In the genomic region with DNA sequence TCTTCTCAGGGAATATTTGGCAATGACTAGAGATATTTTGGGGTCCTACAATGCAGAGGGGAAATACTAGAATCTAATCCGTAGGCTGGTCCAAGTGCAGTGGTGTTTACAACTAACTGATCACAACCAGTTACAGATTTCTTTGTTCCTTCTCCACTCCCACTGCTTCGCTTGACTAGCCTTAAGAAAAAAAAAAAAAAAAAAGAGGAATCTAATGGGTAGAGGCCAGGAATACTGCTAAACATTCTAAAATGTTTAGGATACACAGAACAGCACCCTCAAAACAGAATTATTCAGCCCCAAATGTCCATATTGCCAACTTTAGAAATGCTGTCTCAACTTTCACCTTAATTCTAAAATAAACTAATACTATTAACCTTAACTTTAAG, we compare ENCODE assay signal across 13 cellular contexts. TPM values are rescaled to one million over a fixed set of nuclear protein-coding genes. Genes with fewer than 3 reads are reported as not detected.
A peak's percentile ranks its signal among the peaks of the same experiment; 100 is the strongest.
DNase-seq lines count a peak whose midpoint lies in the region; ATAC-seq and TF ChIP-seq lines count a peak whose summit lies in the region.
"Had no signal": no experiment of that assay in that cellular context is flagged by ENCODE, and none has a peak within 500 bp of the region (broad histone marks: within the 10 kb centered on the region; RNA-seq: fewer than 3 reads in every experiment).

No MANE protein-coding gene starts in this region.

- no peaks in the 10 kb centered on the region for H3K9me3 ChIP-seq in HCT116 (ENCODE audit: control insufficient read depth in 1 of 2, insufficient read depth in 1 of 2, low read depth in 1 of 2, low read length in 2 of 2)
- H3K9me3 ChIP-seq in thyroid gland: no peaks in the 10 kb centered on the region

- H3K27ac ChIP-seq in HCT116 (ENCODE audit: low read depth, low read length): no peak overlapping the region
- no peak overlapping the region for H3K27ac ChIP-seq in thyroid gland
- H3K27ac ChIP-seq: GM23248 had no signal

- no TSS peak for BruUV-seq in HCT116 (replicated peaks; lab: Mats Ljungman, UMichigan)

- no peak for ATAC-seq in HCT116
- ATAC-seq: PC-3 had no signal

- WGBS in thyroid gland, 2 donors: 31 to 43% methylated on average over 2 of the region's 2 CpGs

- peak overlapping the region; percentile 66 for H3K27ac Mint-ChIP-seq in activated CD4-positive, alpha-beta T cell treated with anti-CD3 and anti-CD28 coated beads, Interleukin-2, amount 10 ng/mL, durations not matched to agents 24 days and 14 days
- peak overlapping the region; percentile 60 for H3K27ac Mint-ChIP-seq in activated T-helper 2 cell treated with anti-CD3 and anti-CD28 coated beads, Interferon-gamma antibody, Interleukin-2, Interleukin-4, amounts not matched to agents 10 μg/mL and 5 μg/mL and 100 μg/mL, durations not matched to agents 14 hours and 24 hours and 36 hours
- H3K27ac Mint-ChIP-seq in nephron: peak overlapping the region; percentile 13 to 64 (median 58)

- H3K36me3 ChIP-seq in HCT116 (ENCODE audit: control insufficient read depth in 1 of 2, insufficient read depth in 2 of 2, low read length in 2 of 2) (no peaks in the 10 kb centered on the region), thyroid gland (no peaks in the 10 kb centered on the region)

- no peak for TF ChIP-seq RAD21 in HCT116 (IDR thresholded peaks at IDR 0.05; ENCODE audit: low read depth)

- DNase-seq in activated CD4-positive, alpha-beta T cell treated with anti-CD3 and anti-CD28 coated beads, Interleukin-2, amount 10 ng/mL, durations not matched to agents 24 days and 14 days: no peak
- DNase-seq in activated CD4-positive, alpha-beta T cell treated with anti-CD3 and anti-CD28 coated beads, Interleukin-2, amount 50 U/mL, for 1 hour: no peak
- no peak for DNase-seq in HCT116 (ENCODE audit: low read depth, low spot score)
- DNase-seq in activated T-helper 2 cell treated with anti-CD3 and anti-CD28 coated beads, Interferon-gamma antibody, Interleukin-2, Interleukin-4, amounts not matched to agents 10 μg/mL and 5 μg/mL and 100 μg/mL, durations not matched to agents 14 hours and 24 hours and 36 hours (ENCODE audit: low spot score): no peak
- no peak for DNase-seq in thyroid gland
- DNase-seq in cerebellum (ENCODE audit: low spot score): no peak
- no peak for DNase-seq in cerebellar nuclear complex (lab: John Stamatoyannopoulos, UW)
- DNase-seq: NCI-H146, NCI-H2227 treated with DMSO at 0.1 percent for 48 hours, PC-3 had no signal

- no peak overlapping the region for H3K4me3 Mint-ChIP-seq in activated CD4-positive, alpha-beta T cell treated with anti-CD3 and anti-CD28 coated beads, Interleukin-2, amount 10 ng/mL, durations not matched to agents 24 days and 14 days
- no peak overlapping the region for H3K4me3 Mint-ChIP-seq in activated T-helper 2 cell treated with anti-CD3 and anti-CD28 coated beads, Interferon-gamma antibody, Interleukin-2, Interleukin-4, amounts not matched to agents 10 μg/mL and 5 μg/mL and 100 μg/mL, durations not matched to agents 14 hours and 24 hours and 36 hours (ENCODE audit: low read depth)
- no peak overlapping the region for H3K4me3 Mint-ChIP-seq in nephron
- H3K4me3 Mint-ChIP-seq: CD4-positive, CD25-positive, alpha-beta regulatory T cell had no signal

- no peaks in the 10 kb centered on the region for H3K9me3 Mint-ChIP-seq in activated CD4-positive, alpha-beta T cell treated with anti-CD3 and anti-CD28 coated beads, Interleukin-2, amount 10 ng/mL, durations not matched to agents 24 days and 14 days
- H3K9me3 Mint-ChIP-seq in activated T-helper 2 cell treated with anti-CD3 and anti-CD28 coated beads, Interferon-gamma antibody, Interleukin-2, Interleukin-4, amounts not matched to agents 10 μg/mL and 5 μg/mL and 100 μg/mL, durations not matched to agents 14 hours and 24 hours and 36 hours: no peaks in the 10 kb centered on the region
- no peaks in the 10 kb centered on the region for H3K9me3 Mint-ChIP-seq in nephron
- H3K9me3 Mint-ChIP-seq: CD4-positive, CD25-positive, alpha-beta regulatory T cell had no signal

- peaks cover 4% of the 10 kb centered on the region for H3K27me3 Mint-ChIP-seq in activated CD4-positive, alpha-beta T cell treated with anti-CD3 and anti-CD28 coated beads, Interleukin-2, amount 10 ng/mL, durations not matched to agents 24 days and 14 days
- no peaks in the 10 kb centered on the region for H3K27me3 Mint-ChIP-seq in activated T-helper 2 cell treated with anti-CD3 and anti-CD28 coated beads, Interferon-gamma antibody, Interleukin-2, Interleukin-4, amounts not matched to agents 10 μg/mL and 5 μg/mL and 100 μg/mL, durations not matched to agents 14 hours and 24 hours and 36 hours (ENCODE audit: low read depth)
- H3K27me3 Mint-ChIP-seq in nephron (ENCODE audit: low read depth): peaks cover 49% of the 10 kb centered on the region

- POLR2A ChIA-PET in HCT116 (lab: Charles Lee): no interaction called here

- H4K20me1 ChIP-seq in HCT116 (ENCODE audit: insufficient read depth): no peaks in the 10 kb centered on the region

- H3K9me2 ChIP-seq in HCT116 (ENCODE audit: insufficient read depth): no peaks in the 10 kb centered on the region

- H2AFZ ChIP-seq in HCT116 (ENCODE audit: low read depth, low read length, poor library complexity, severe bottlenecking): peak overlapping the region; percentile 80
- H2AFZ ChIP-seq: GM23248 had no signal

- intact Hi-C loops in activated CD4-positive, alpha-beta T cell treated with anti-CD3 and anti-CD28 coated beads, Interleukin-2, amount 10 ng/mL, durations not matched to agents 24 days and 14 days (cut with micrococcal nuclease): no loop called here
- intact Hi-C loops in HCT116 (cut with micrococcal nuclease) (no loop called here), thyroid gland (cut with DNase I) (no loop called here)
- intact Hi-C loops in activated T-helper 2 cell treated with anti-CD3 and anti-CD28 coated beads, Interferon-gamma antibody, Interleukin-2, Interleukin-4, amounts not matched to agents 10 μg/mL and 5 μg/mL and 100 μg/mL, durations not matched to agents 14 hours and 24 hours and 36 hours (cut with micrococcal nuclease): no loop called here

- H3K27me3 ChIP-seq in HCT116 (ENCODE audit: insufficient read depth, low read length): no peaks in the 10 kb centered on the region
- H3K27me3 ChIP-seq in thyroid gland: no peaks in the 10 kb centered on the region

- CTCF ChIA-PET in HCT116 (lab: Charles Lee): no interaction called here

- RAD21 ChIA-PET in HCT116 (lab: Charles Lee; ENCODE audit: low non-redundant PET in 1 of 2, low total read pairs in 2 of 2, uncharacterized antibody in 2 of 2, unreplicated experiment in 2 of 2): no interaction called here

- TF ChIP-seq POLR2A in HCT116 (IDR thresholded peaks at IDR 0.05; ENCODE audit: borderline replicate concordance, extremely low read depth, insufficient read depth, insufficient read length): no peak
- TF ChIP-seq POLR2A in thyroid gland (IDR thresholded peaks at IDR 0.05): no peak

- H3K4me2 ChIP-seq in HCT116 (ENCODE audit: low read length): no peak overlapping the region

- no peak overlapping the region for H3K4me3 ChIP-seq in HCT116 (replicated peaks in 1 of 2; ENCODE audit: low read depth in 1 of 2, low read length in 2 of 2)
- H3K4me3 ChIP-seq in thyroid gland (replicated peaks in 1 of 3): no peak overlapping the region
- H3K4me3 ChIP-seq: GM23248 had no signal

- H3K36me3 Mint-ChIP-seq in activated CD4-positive, alpha-beta T cell treated with anti-CD3 and anti-CD28 coated beads, Interleukin-2, amount 10 ng/mL, durations not matched to agents 24 days and 14 days (ENCODE audit: low read depth): no peaks in the 10 kb centered on the region
- no peaks in the 10 kb centered on the region for H3K36me3 Mint-ChIP-seq in activated T-helper 2 cell treated with anti-CD3 and anti-CD28 coated beads, Interferon-gamma antibody, Interleukin-2, Interleukin-4, amounts not matched to agents 10 μg/mL and 5 μg/mL and 100 μg/mL, durations not matched to agents 14 hours and 24 hours and 36 hours (ENCODE audit: low read depth)
- H3K36me3 Mint-ChIP-seq in nephron (ENCODE audit: low read depth): no peaks in the 10 kb centered on the region
- H3K36me3 Mint-ChIP-seq: CD4-positive, CD25-positive, alpha-beta regulatory T cell had no signal

- H3K4me1 ChIP-seq in HCT116 (ENCODE audit: control insufficient read depth in 1 of 2, insufficient read depth in 2 of 2, low read length in 2 of 2): peaks cover 28 to 41% of the 10 kb centered on the region in 2 experiments
- no peaks in the 10 kb centered on the region for H3K4me1 ChIP-seq in thyroid gland

- TF ChIP-seq CTCF in HCT116 (IDR thresholded peaks at IDR 0.05 in 2 of 3, conservative IDR thresholded peaks at IDR 0.05 in 1 of 3; ENCODE audit: borderline replicate concordance in 1 of 3, insufficient read depth in 1 of 3, low read depth in 2 of 3, low read length in 2 of 3) (no peak), nephron (IDR thresholded peaks at IDR 0.05; ENCODE audit: unreplicated experiment in 3 of 3) (no peak), thyroid gland (IDR thresholded peaks at IDR 0.05) (no peak)

- no peak overlapping the region for H3K9ac ChIP-seq in HCT116 (ENCODE audit: low read length)
- H3K9ac ChIP-seq: GM23248 had no signal

- H3K79me2 ChIP-seq in HCT116 (ENCODE audit: insufficient read depth, low read length): no peaks in the 10 kb centered on the region

- H3K4me1 Mint-ChIP-seq in activated CD4-positive, alpha-beta T cell treated with anti-CD3 and anti-CD28 coated beads, Interleukin-2, amount 10 ng/mL, durations not matched to agents 24 days and 14 days: peaks cover 32% of the 10 kb centered on the region
- peaks cover 32% of the 10 kb centered on the region for H3K4me1 Mint-ChIP-seq in activated T-helper 2 cell treated with anti-CD3 and anti-CD28 coated beads, Interferon-gamma antibody, Interleukin-2, Interleukin-4, amounts not matched to agents 10 μg/mL and 5 μg/mL and 100 μg/mL, durations not matched to agents 14 hours and 24 hours and 36 hours (ENCODE audit: low read depth)
- H3K4me1 Mint-ChIP-seq in nephron: peaks cover 12% of the 10 kb centered on the region

TF ChIP-seq in HCT116, 20 proteins besides CTCF, POLR2A, EP300 and RAD21 (continues in another document):
- no peak for TF ChIP-seq ELF1 (IDR thresholded peaks at IDR 0.05; ENCODE audit: borderline replicate concordance, low read depth)

RNA-seq across cellular contexts. Expression of a gene that starts 49.0 kb away (rescaled TPM):
- total RNA-seq in activated CD4-positive, alpha-beta T cell treated with anti-CD3 and anti-CD28 coated beads, Interleukin-2, amount 10 ng/mL, durations not matched to agents 24 days and 14 days: 59.3 and 63.1 TPM in 2 replicates
- total RNA-seq in HCT116 (2021; ENCODE audit: unreplicated experiment): 12.4 TPM
- 12.0 and 16.1 TPM in 2 replicates for polyA plus RNA-seq in HCT116 (2012)
- 60.5 and 67.9 TPM in 2 replicates for total RNA-seq in activated T-helper 2 cell treated with anti-CD3 and anti-CD28 coated beads, Interferon-gamma antibody, Interleukin-2, Interleukin-4, amounts not matched to agents 10 μg/mL and 5 μg/mL and 100 μg/mL, durations not matched to agents 14 hours and 24 hours and 36 hours
- total RNA-seq in thyroid gland: 1 to 10 TPM in 2 of 4 donors, under 1 TPM in 2; 0.33 to 2.1 (median 1.0) TPM
- total RNA-seq in cerebellum: 0.64 TPM
- total RNA-seq: GM23248, PC-3 had no signal
- polyA plus RNA-seq: GM23248 had no signal

RNA-seq across cellular contexts. Expression of a gene that starts 51.8 kb away (rescaled TPM):
- not detected in 2 replicates for total RNA-seq in activated CD4-positive, alpha-beta T cell treated with anti-CD3 and anti-CD28 coated beads, Interleukin-2, amount 10 ng/mL, durations not matched to agents 24 days and 14 days
- total RNA-seq in HCT116 (2021; ENCODE audit: unreplicated experiment): not detected
- not detected in 2 replicates for polyA plus RNA-seq in HCT116 (2012)
- total RNA-seq in activated T-helper 2 cell treated with anti-CD3 and anti-CD28 coated beads, Interferon-gamma antibody, Interleukin-2, Interleukin-4, amounts not matched to agents 10 μg/mL and 5 μg/mL and 100 μg/mL, durations not matched to agents 14 hours and 24 hours and 36 hours: not detected in 2 replicates
- not detected for total RNA-seq in thyroid gland
- total RNA-seq in cerebellum: not detected
- total RNA-seq: CD4-positive, CD25-positive, alpha-beta regulatory T cell; GM23248; PC-3 had no signal
- polyA plus RNA-seq: CD4-positive, CD25-positive, alpha-beta regulatory T cell; GM23248 had no signal
